In genomic region chr17:75776399-75777242, GRCh38 we compare ENCODE assay signal across 7 cellular contexts. TPM values are rescaled to one million over a fixed set of nuclear protein-coding genes. Genes with fewer than 3 reads are reported as not detected.
DNase-seq lines count a peak whose midpoint lies in the region; ATAC-seq and TF ChIP-seq lines count a peak whose summit lies in the region.

No MANE protein-coding gene starts in this region.

- H4K5ac ChIP-seq in H9 (ENCODE audit: insufficient read length, low read depth, low read length): no peak overlapping the region

- no peak for ATAC-seq in HG02798 (IDR thresholded peaks at IDR 0.05; ENCODE audit: poor library complexity, unreplicated experiment)

- no peak overlapping the region for H3T11ph ChIP-seq in H9 (ENCODE audit: low read length)

- no peak overlapping the region for H4K91ac ChIP-seq in H9 (ENCODE audit: insufficient read length, low read depth, low read length)

- no peak overlapping the region for H2BK20ac ChIP-seq in H9 (ENCODE audit: low read depth, low read length, poor library complexity, severe bottlenecking)

- H2BK12ac ChIP-seq in H9 (ENCODE audit: insufficient read length, low read depth, low read length): no peak overlapping the region

- H3K4me1 Mint-ChIP-seq in H9: peaks cover 28 to 36% of the 10 kb centered on the region in 2 experiments

- peaks cover 21 to 34% (median 33%) of the 10 kb centered on the region in 3 experiments for H3K36me3 Mint-ChIP-seq in H9 (ENCODE audit: insufficient read depth in 1 of 3, low read depth in 3 of 3)

- H3K9me3 Mint-ChIP-seq in H9: peaks cover 2 to 3% of the 10 kb centered on the region in 2 experiments; a peak in 3 of 5 replicates

- no peak overlapping the region for H3K18ac ChIP-seq in H9 (ENCODE audit: insufficient read length, low read depth, low read length)

- H3K9ac ChIP-seq in H9 (ENCODE audit: extremely low read depth, insufficient read length, low read length) (no peak overlapping the region), SK-N-SH (peak overlapping the region; percentile 97; the same call in 1 of the 2 replicates)

- peaks cover 27 to 31% of the 10 kb centered on the region in 2 experiments for H3K36me3 ChIP-seq in SK-N-SH (replicated peaks in 1 of 2; ENCODE audit: control insufficient read depth in 1 of 2, insufficient read depth in 2 of 2, low read length in 1 of 2)
- H3K36me3 ChIP-seq in effector memory CD4-positive, alpha-beta T cell (ENCODE audit: control insufficient read depth, insufficient read depth, low read length): peaks cover 26% of the 10 kb centered on the region
- H3K36me3 ChIP-seq in neutrophil: peaks cover 55% of the 10 kb centered on the region

- POLR2A ChIA-PET in SK-N-SH (lab: Yijun Ruan, JAX): interaction anchor here (0.6 to 7.6 kb wide), 21 partner anchors 8 to 320 kb away, joined by 3 to 161 read pairs (median 8); partner anchors contain the start of genes GALK1, TMEM94, UNC13D and UNK

- H2BK15ac ChIP-seq in H9 (ENCODE audit: low read depth, low read length): no peak overlapping the region

- H3K27ac ChIP-seq in H9 (ENCODE audit: insufficient read length, low read depth, low read length) (no peak overlapping the region), SK-N-SH (ENCODE audit: low read depth in 2 of 2, low read length in 1 of 2) (peak overlapping the region in 1 of 2 experiments; percentile 17; a peak in 2 of 4 replicates), neutrophil (peak overlapping the region; percentile 100)
- peak overlapping the region; percentile 47 for H3K27ac ChIP-seq in effector memory CD4-positive, alpha-beta T cell (ENCODE audit: insufficient read depth, low read length, poor library complexity, severe bottlenecking)

- no peak overlapping the region for H3K4ac ChIP-seq in H9 (ENCODE audit: low read depth, low read length)

- peak overlapping the region; percentile 54 to 96; a peak in 4 of 5 replicates for H3K4me3 Mint-ChIP-seq in H9

- CTCF ChIA-PET in SK-N-SH (lab: Yijun Ruan, JAX): interaction anchor here (0.8 to 11.7 kb wide), 12 partner anchors 13 to 143 kb away, joined by 3 to 111 read pairs (median 8); partner anchors contain the start of genes GALK1, SMIM5 and TRIM65

- WGBS in H9 (ENCODE audit: extremely low coverage, insufficient read length, low lambda C conversion rate): no CpG with 5 or more reads among the region's 15 CpGs
- WGBS in SK-N-SH (ENCODE audit: low lambda C conversion rate): 88% methylated on average over 15 of the region's 15 CpGs

- H2AFZ ChIP-seq in H9 (ENCODE audit: low read length) (no peak overlapping the region), SK-N-SH (ENCODE audit: low read depth) (no peak overlapping the region)

- no peak for TF ChIP-seq RAD21 in SK-N-SH (IDR thresholded peaks at IDR 0.05; ENCODE audit: low read length)

- H3K56ac ChIP-seq in H9 (ENCODE audit: insufficient read length, low read depth, low read length): no peak overlapping the region

- DNase-seq in H9: no peak
- DNase-seq in SK-N-SH: no peak
- peak in 1 of 3 donors; percentile 24 for DNase-seq in effector memory CD4-positive, alpha-beta T cell
- no peak for DNase-seq in NCI-H1694 treated with DMSO at 0.1 percent for 48 hours (lab: John Stamatoyannopoulos, UW)
- no peak for DNase-seq in dermis blood vessel endothelial cell

- no peaks in the 10 kb centered on the region for H3K9me2 ChIP-seq in SK-N-SH

- H3K79me2 ChIP-seq in H9 (ENCODE audit: insufficient read depth, low read length) (peaks cover 3% of the 10 kb centered on the region; the same call in 1 of the 2 replicates), SK-N-SH (ENCODE audit: insufficient read depth) (peaks cover 32% of the 10 kb centered on the region)

- H3F3A ChIP-seq in SK-N-SH (replicated peaks; ENCODE audit: insufficient read depth): peaks cover 54% of the 10 kb centered on the region

- no peak overlapping the region for H3K23ac ChIP-seq in H9 (ENCODE audit: insufficient read length, low read depth, low read length)

- H3K14ac ChIP-seq in H9 (ENCODE audit: insufficient read depth, low read length): no peak overlapping the region

- TF ChIP-seq EP300 in SK-N-SH (IDR thresholded peaks at IDR 0.05; ENCODE audit: borderline replicate concordance in 1 of 2, low read depth in 1 of 2, low read length in 1 of 2): no peak

- H4K8ac ChIP-seq in H9 (replicated peaks; ENCODE audit: insufficient read length, low read depth, low read length): no peak overlapping the region

- H2BK5ac ChIP-seq in H9 (ENCODE audit: insufficient read length, low read length): no peak overlapping the region

- H2AK5ac ChIP-seq in H9 (ENCODE audit: insufficient read length, low read length): no peak overlapping the region

- H3K27ac Mint-ChIP-seq in H9: peak overlapping the region in 2 of 3 experiments; percentile 4 to 86; a peak in 4 of 7 replicates

- H3K79me1 ChIP-seq in H9 (ENCODE audit: insufficient read depth, low read depth, low read length, poor library complexity, severe bottlenecking): no peaks in the 10 kb centered on the region

- H3K4me2 ChIP-seq in H9 (ENCODE audit: insufficient read depth, insufficient read length, low read length): no peak overlapping the region
- peak overlapping the region; percentile 82 for H3K4me2 ChIP-seq in SK-N-SH

- H3K27me3 ChIP-seq in H9 (ENCODE audit: insufficient read depth, low read length): no peaks in the 10 kb centered on the region
- no peaks in the 10 kb centered on the region for H3K27me3 ChIP-seq in SK-N-SH (ENCODE audit: insufficient read depth)
- no peaks in the 10 kb centered on the region for H3K27me3 ChIP-seq in effector memory CD4-positive, alpha-beta T cell (replicated peaks; ENCODE audit: control insufficient read depth, insufficient read depth, low read length, poor library complexity, severe bottlenecking)
- no peaks in the 10 kb centered on the region for H3K27me3 ChIP-seq in neutrophil

- H2BK120ac ChIP-seq in H9 (ENCODE audit: low read depth, low read length, poor library complexity, severe bottlenecking): no peak overlapping the region

- TF ChIP-seq CTCF in H9 (conservative IDR thresholded peaks at IDR 0.05) (no peak), SK-N-SH (IDR thresholded peaks at IDR 0.05) (no peak), neutrophil (IDR thresholded peaks at IDR 0.05) (no peak)

- H4K20me1 ChIP-seq in H9 (ENCODE audit: control insufficient read depth, insufficient read depth, insufficient read length) (no peaks in the 10 kb centered on the region), SK-N-SH (ENCODE audit: insufficient read depth) (peaks cover 55% of the 10 kb centered on the region)

- peaks cover 2% of the 10 kb centered on the region; the same call in 1 of the 2 replicates for H3K27me3 Mint-ChIP-seq in H9 (ENCODE audit: low read depth)

- H3K9me3 ChIP-seq in H9 (ENCODE audit: control insufficient read depth, low read depth, low read length): no peaks in the 10 kb centered on the region
- H3K9me3 ChIP-seq in SK-N-SH: no peaks in the 10 kb centered on the region
- H3K9me3 ChIP-seq in effector memory CD4-positive, alpha-beta T cell (ENCODE audit: control insufficient read depth, low read length): no peaks in the 10 kb centered on the region
- H3K9me3 ChIP-seq in neutrophil: no peaks in the 10 kb centered on the region

- H3K4me3 ChIP-seq in SK-N-SH (ENCODE audit: low read depth in 2 of 2, low read length in 1 of 2) (peak overlapping the region; percentile 90 to 94), neutrophil (ENCODE audit: low read depth in 1 of 2, low read length in 1 of 2) (peak overlapping the region; percentile 98 to 100)
- peak overlapping the region; percentile 91 for H3K4me3 ChIP-seq in effector memory CD4-positive, alpha-beta T cell (ENCODE audit: insufficient read depth, low read depth, low read length, poor library complexity, severe bottlenecking)

- H3K23me2 ChIP-seq in H9 (ENCODE audit: insufficient read length, low read depth, low read length, poor library complexity, severe bottlenecking): no peaks in the 10 kb centered on the region

- no peaks in the 10 kb centered on the region for H3K4me1 ChIP-seq in H9 (ENCODE audit: insufficient read depth, low read length)
- H3K4me1 ChIP-seq in SK-N-SH (ENCODE audit: control insufficient read depth in 1 of 2, insufficient read depth in 2 of 2, low read depth in 1 of 2, low read length in 1 of 2): peaks cover 9 to 16% of the 10 kb centered on the region in 2 experiments; a peak in 3 of 4 replicates
- peaks cover 16% of the 10 kb centered on the region for H3K4me1 ChIP-seq in effector memory CD4-positive, alpha-beta T cell (ENCODE audit: control insufficient read depth, insufficient read depth, low read length, poor library complexity, severe bottlenecking)
- peaks cover 51 to 53% of the 10 kb centered on the region in 2 experiments for H3K4me1 ChIP-seq in neutrophil (ENCODE audit: control insufficient read depth in 1 of 2, insufficient read depth in 1 of 2, low read depth in 1 of 2, low read length in 1 of 2)

RNA-seq across cellular contexts. Expression of gene UNK, which starts 8.0 kb away (rescaled TPM):
- total RNA-seq in H9 (2021) (35.6 and 36.4 TPM in 2 replicates), dermis blood vessel endothelial cell (10.9 and 12.4 TPM in 2 replicates)
- polyA plus RNA-seq in SK-N-SH (2012; rRNA removed): 19.9 and 24.8 TPM in 2 replicates
- polyA plus RNA-seq in SK-N-SH (2012; cell fraction: cytosol; rRNA removed): 22.1 and 26.9 TPM in 2 replicates
- polyA plus RNA-seq in SK-N-SH (2012; cell fraction: nucleus; rRNA removed): 54.0 and 54.3 TPM in 2 replicates

RNA-seq across cellular contexts. Expression of gene GALK1, which starts 11.6 kb away (rescaled TPM):
- total RNA-seq in H9 (2021) (36.7 and 38.4 TPM in 2 replicates), dermis blood vessel endothelial cell (66.0 and 66.5 TPM in 2 replicates)
- 36.5 and 39.2 TPM in 2 replicates for polyA plus RNA-seq in SK-N-SH (2012; rRNA removed)
- 12.4 and 22.4 TPM in 2 replicates for polyA plus RNA-seq in SK-N-SH (2012; cell fraction: cytosol; rRNA removed)
- 82.6 and 138 TPM in 2 replicates for polyA plus RNA-seq in SK-N-SH (2012; cell fraction: nucleus; rRNA removed)

RNA-seq across cellular contexts. Expression of gene ITGB4, which starts 55.4 kb away (rescaled TPM):
- total RNA-seq in H9 (2021): 3.9 and 5.3 TPM in 2 replicates
- polyA plus RNA-seq in SK-N-SH (2012; rRNA removed): 3.6 and 7.0 TPM in 2 replicates
- 1.7 and 3.3 TPM in 2 replicates for polyA plus RNA-seq in SK-N-SH (2012; cell fraction: cytosol; rRNA removed)
- polyA plus RNA-seq in SK-N-SH (2012; cell fraction: nucleus; rRNA removed): 8.6 and 11.2 TPM in 2 replicates
- total RNA-seq in dermis blood vessel endothelial cell: 34.4 and 125 TPM in 2 replicates
